Comparison of ENCODE assay signal across 27 cellular contexts in the genomic region with DNA sequence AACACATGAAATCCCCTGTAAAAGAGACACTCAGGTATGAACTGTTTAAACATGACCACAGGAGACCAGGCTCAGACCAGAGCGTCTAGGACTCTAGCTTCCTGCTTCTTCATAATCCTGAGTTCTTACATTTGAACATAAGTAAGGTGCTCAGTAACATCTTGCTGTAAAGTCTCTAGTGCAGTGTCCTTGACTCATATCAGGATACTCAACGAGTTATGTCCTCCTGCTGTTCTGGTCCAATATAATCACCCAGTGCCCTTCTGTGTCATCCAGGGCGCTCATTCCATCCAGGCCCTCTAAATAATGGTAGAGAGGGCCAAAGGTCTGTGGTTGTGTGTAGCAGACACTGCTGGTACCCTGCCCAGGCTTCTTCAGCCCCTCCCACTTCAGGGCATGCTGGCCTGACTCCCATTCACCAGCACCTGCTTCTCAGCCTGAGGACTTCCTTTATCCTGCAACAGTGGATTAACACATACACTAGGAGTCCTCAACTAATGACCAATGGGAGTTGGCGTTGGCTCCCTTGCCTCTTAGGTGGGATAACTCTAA.
"Had no signal": no experiment of that assay in that cellular context is flagged by ENCODE, and none has a peak within 500 bp of the region (broad histone marks: within the 10 kb centered on the region; RNA-seq: fewer than 3 reads in every experiment).

No MANE protein-coding gene starts in this region.

- H3K4me3 ChIP-seq: dorsolateral prefrontal cortex, esophagus squamous epithelium, lower lobe of right lung, pancreas, right lobe of liver, smooth muscle cell, suprapubic skin, transverse colon, vagina had no signal

- H3K4me1 ChIP-seq: lower lobe of right lung, pancreas, right lobe of liver, suprapubic skin, vagina had no signal

- H3K36me3 ChIP-seq: esophagus squamous epithelium, lower lobe of right lung, neutrophil, pancreas, right lobe of liver, suprapubic skin, transverse colon, vagina had no signal

- DNase-seq: dorsolateral prefrontal cortex; effector CD4-positive, alpha-beta T cell; esophagus squamous epithelium; foreskin melanocyte; glutamatergic neuron; hypothalamus; immature natural killer cell; islet precursor cell; kidney glomerular epithelial cell; left colon; left ventricle myocardium superior; lower lobe of right lung; naive thymus-derived CD8-positive, alpha-beta T cell; pancreas; retina; right lobe of liver; stimulated activated CD4-positive, alpha-beta T cell treated with anti-CD3 and anti-CD28 coated beads, Interleukin-12 subunit alpha, Interleukin-12 subunit beta, amount 100 ng/mL, for 4 hours; stimulated activated CD4-positive, alpha-beta T cell treated with anti-CD3 and anti-CD28 coated beads, Interleukin-1b, Interleukin-23, amount 100 ng/mL, for 48 hours; stimulated activated CD4-positive, alpha-beta T cell treated with anti-CD3 and anti-CD28 coated beads, Interleukin-4, amount 100 ng/mL, for 1 hour; stimulated activated CD8-positive, alpha-beta memory T cell treated with anti-CD3 and anti-CD28 coated beads, Interleukin-4, amount 100 ng/mL, for 48 hours; stimulated activated naive CD4-positive, alpha-beta T cell; stimulated activated naive CD8-positive, alpha-beta T cell treated with anti-CD3 and anti-CD28 coated beads, Interleukin-15, amount 100 ng/mL, for 72 hours; transverse colon had no signal

- H3K4me2 ChIP-seq: smooth muscle cell had no signal

- H3K27me3 ChIP-seq: dorsolateral prefrontal cortex, esophagus squamous epithelium, neutrophil, pancreas, right lobe of liver, suprapubic skin, transverse colon, vagina had no signal

- H3K27ac ChIP-seq: dorsolateral prefrontal cortex, lower lobe of right lung, neutrophil, pancreas, right lobe of liver, suprapubic skin, transverse colon, vagina had no signal

- ATAC-seq: left colon; left ventricle myocardium superior; lower lobe of right lung; naive thymus-derived CD8-positive, alpha-beta T cell; pancreas; stimulated activated naive CD8-positive, alpha-beta T cell treated with anti-CD3 and anti-CD28 coated beads, Interleukin-15, amount 100 ng/mL, for 72 hours had no signal

- H3K9me3 ChIP-seq: neutrophil, pancreas, right lobe of liver, suprapubic skin, vagina had no signal
